8 cellular contexts compared by ENCODE assay signal in genomic region chr17:59440757-59441458, GRCh38.
DNase-seq lines count a peak whose midpoint lies in the region; ATAC-seq, FAIRE-seq and TF ChIP-seq lines count a peak whose summit lies in the region.

No MANE protein-coding gene starts in this region.

- DNase-seq in NCI-H69 (lab: John Stamatoyannopoulos, UW): peak; percentile 91
- peak; percentile 96 for DNase-seq in activated CD4-positive, alpha-beta T cell treated with anti-CD3 and anti-CD28 coated beads, Interleukin-2, amount 10 ng/mL, durations not matched to agents 24 days and 14 days
- peak; percentile 96 for DNase-seq in colonic mucosa
- peak; percentile 88 for DNase-seq in HepG2 (ENCODE audit: low spot score)
- peak; percentile 76 to 80 for DNase-seq in stimulated activated CD4-positive, alpha-beta T cell treated with anti-CD3 and anti-CD28 coated beads, Interleukin-4, amount 100 ng/mL, for 4 hours

- in situ Hi-C loops in HepG2 (cut with HindIII; ENCODE audit: extremely low pct_ligation_motif_present, low pct_unique_long_range_greater_than_20kb): no loop called here

- no peak overlapping the region for H3K27ac ChIP-seq in colonic mucosa
- H3K27ac ChIP-seq in HepG2 (ENCODE audit: extremely low read length, insufficient read depth, low read length): no peak overlapping the region

- H3K9me3 Mint-ChIP-seq in activated CD4-positive, alpha-beta T cell treated with anti-CD3 and anti-CD28 coated beads, Interleukin-2, amount 10 ng/mL, durations not matched to agents 24 days and 14 days: no peaks in the 10 kb centered on the region

- TF ChIP-seq EP300 in HepG2 (IDR thresholded peaks at IDR 0.05; ENCODE audit: low read depth in 2 of 2, low read length in 2 of 2) (no peak), HepG2 (CRISPR knock-in tag; IDR thresholded peaks at IDR 0.05; ENCODE audit: borderline replicate concordance) (no peak)

- peak overlapping the region; percentile 48 for H3K4me2 ChIP-seq in HepG2 (ENCODE audit: low read depth, low read length)

- peak overlapping the region; percentile 95 for H3K27ac Mint-ChIP-seq in activated CD4-positive, alpha-beta T cell treated with anti-CD3 and anti-CD28 coated beads, Interleukin-2, amount 10 ng/mL, durations not matched to agents 24 days and 14 days

- H3K4me3 Mint-ChIP-seq in activated CD4-positive, alpha-beta T cell treated with anti-CD3 and anti-CD28 coated beads, Interleukin-2, amount 10 ng/mL, durations not matched to agents 24 days and 14 days: peak overlapping the region; percentile 78

- H2AFZ ChIP-seq in HepG2 (ENCODE audit: low read length): peak overlapping the region; percentile 20

- TF ChIP-seq CTCF in GM12872 (IDR thresholded peaks at IDR 0.05; ENCODE audit: insufficient read depth, low read depth, low read length) (peak; percentile 81), colonic mucosa (IDR thresholded peaks at IDR 0.05) (peak; percentile 73), HepG2 (CRISPR knock-in tag; IDR thresholded peaks at IDR 0.05) (peak; percentile 97)

- no peaks in the 10 kb centered on the region for H3K27me3 ChIP-seq in colonic mucosa
- no peaks in the 10 kb centered on the region; a peak in 1 of 5 replicates for H3K27me3 ChIP-seq in HepG2 (ENCODE audit: control insufficient read depth in 1 of 2, insufficient read depth in 2 of 2, low read length in 2 of 2)

- no peak overlapping the region for H3K4me3 ChIP-seq in colonic mucosa
- peak overlapping the region in 1 of 3 experiments; percentile 5; a peak in 1 of 6 replicates for H3K4me3 ChIP-seq in HepG2 (replicated peaks in 1 of 3; ENCODE audit: insufficient read depth in 1 of 3, low read depth in 2 of 3, low read length in 3 of 3)

- POLR2A ChIA-PET in HepG2 (lab: Yijun Ruan, JAX): interaction anchor here (1.4 to 2.3 kb wide), 2 partner anchors 111 to 130 kb away, joined by 4 to 5 read pairs; no protein-coding TSS in a partner anchor

- intact Hi-C loops in activated CD4-positive, alpha-beta T cell treated with anti-CD3 and anti-CD28 coated beads, Interleukin-2, amount 10 ng/mL, durations not matched to agents 24 days and 14 days (cut with micrococcal nuclease): loop anchor here (1.0 to 5.0 kb wide), 8 partner anchors 14 to 286 kb away; partner anchors contain the start of genes CLTC, GDPD1, PRR11 and SKA2
- intact Hi-C loops in colonic mucosa (cut with DNase I) (loop anchor here (5.0 kb wide), 2 partner anchors 114 to 129 kb away; no protein-coding TSS in a partner anchor), HepG2 (cut with micrococcal nuclease; ENCODE audit: unreplicated experiment) (loop anchor here (1.0 kb wide), 4 partner anchors 75 to 130 kb away; no protein-coding TSS in a partner anchor)

- peak; percentile 91 for FAIRE-seq in HepG2 (lab: Jason Lieb, UNC)

- WGBS in HepG2 (ENCODE audit: low lambda C conversion rate): 1% methylated on average over 10 of the region's 10 CpGs

- no peaks in the 10 kb centered on the region for H3K4me1 ChIP-seq in colonic mucosa
- H3K4me1 ChIP-seq in HepG2 (ENCODE audit: insufficient read depth, low read length): peaks cover 42% of the 10 kb centered on the region

- CTCF ChIA-PET in HepG2 (lab: Yijun Ruan, JAX; ENCODE audit: low intra/inter-chr PET ratio, low total read pairs): interaction anchor here (0.7 to 5.9 kb wide), 5 partner anchors 74 to 129 kb away, joined by 3 to 94 read pairs (median 25); partner anchors contain the start of gene YPEL2

- ATAC-seq in HG03442 (IDR thresholded peaks at IDR 0.05; ENCODE audit: unreplicated experiment) (peak; percentile 59), HepG2 (peak; percentile 98), HG02970 (IDR thresholded peaks at IDR 0.05; ENCODE audit: low FRiP score, unreplicated experiment) (no peak)

- H3K9me3 ChIP-seq in colonic mucosa (no peaks in the 10 kb centered on the region), HepG2 (ENCODE audit: low read length) (no peaks in the 10 kb centered on the region)

- H3K9ac ChIP-seq in colonic mucosa (ENCODE audit: low read depth in 2 of 2, low read length in 2 of 2) (no peak overlapping the region), HepG2 (ENCODE audit: insufficient read depth, low read depth, low read length) (no peak overlapping the region; the same call in 1 of the 2 replicates)

- no peaks in the 10 kb centered on the region for H3K36me3 Mint-ChIP-seq in activated CD4-positive, alpha-beta T cell treated with anti-CD3 and anti-CD28 coated beads, Interleukin-2, amount 10 ng/mL, durations not matched to agents 24 days and 14 days (ENCODE audit: low read depth)

- H3K4me1 Mint-ChIP-seq in activated CD4-positive, alpha-beta T cell treated with anti-CD3 and anti-CD28 coated beads, Interleukin-2, amount 10 ng/mL, durations not matched to agents 24 days and 14 days: peaks cover 49% of the 10 kb centered on the region

- no peaks in the 10 kb centered on the region for H3K79me2 ChIP-seq in HepG2 (ENCODE audit: insufficient read depth, low read length)

- BruUV-seq in HepG2 (replicated peaks; lab: Mats Ljungman, UMichigan): no TSS peak

- H3K27me3 Mint-ChIP-seq in activated CD4-positive, alpha-beta T cell treated with anti-CD3 and anti-CD28 coated beads, Interleukin-2, amount 10 ng/mL, durations not matched to agents 24 days and 14 days: no peaks in the 10 kb centered on the region

- no peaks in the 10 kb centered on the region for H4K20me1 ChIP-seq in HepG2 (ENCODE audit: insufficient read depth, low read length)

- H3K36me3 ChIP-seq in colonic mucosa (no peaks in the 10 kb centered on the region), HepG2 (replicated peaks in 1 of 2; ENCODE audit: control insufficient read depth in 1 of 2, insufficient read depth in 2 of 2, low read length in 2 of 2) (no peaks in the 10 kb centered on the region)

- TF ChIP-seq POLR2A in HepG2 (IDR thresholded peaks at IDR 0.05; ENCODE audit: insufficient read depth in 1 of 2, low read depth in 2 of 2, low read length in 2 of 2): no peak

- TF ChIP-seq RAD21 in HepG2 (CRISPR knock-in tag; IDR thresholded peaks at IDR 0.05): peak; percentile 95

TF ChIP-seq in HepG2, 621 proteins besides CTCF, POLR2A, EP300 and RAD21 (continues in another document):
- TF ChIP-seq, protein P1, sequence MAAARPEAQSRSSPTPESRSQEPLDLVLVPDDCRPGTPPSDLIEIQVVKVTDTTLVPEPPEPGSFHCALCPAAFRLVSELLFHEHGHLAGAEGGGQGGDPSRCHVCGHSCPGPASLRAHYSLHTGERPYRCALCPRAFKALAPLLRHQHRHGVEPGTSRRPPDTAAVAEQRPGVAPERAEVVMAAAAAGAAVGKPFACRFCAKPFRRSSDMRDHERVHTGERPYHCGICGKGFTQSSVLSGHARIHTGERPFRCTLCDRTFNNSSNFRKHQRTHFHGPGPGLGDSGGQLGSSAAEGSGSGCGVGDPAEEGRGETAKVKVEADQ (CRISPR knock-in tag; IDR thresholded peaks at IDR 0.05; ENCODE audit: borderline replicate concordance): 0 out of 2 replicates have a peak, but pooled peaks have one; percentile 27
- TF ChIP-seq ZNF552 (CRISPR knock-in tag; IDR thresholded peaks at IDR 0.05; ENCODE audit: borderline replicate concordance): 0 out of 2 replicates have a peak, but pooled peaks have one; percentile 42
- peak; percentile 62; the same call in 1 of the 2 replicates for TF ChIP-seq MIER2 (CRISPR knock-in tag; IDR thresholded peaks at IDR 0.05)
- TF ChIP-seq TBX3 (IDR thresholded peaks at IDR 0.05; ENCODE audit: borderline replicate concordance): no peak
- 0 out of 2 replicates have a peak, but pooled peaks have one; percentile 62 for TF ChIP-seq ZBTB7B (CRISPR knock-in tag; IDR thresholded peaks at IDR 0.05)
- no peak for TF ChIP-seq DBP (CRISPR knock-in tag; IDR thresholded peaks at IDR 0.05; ENCODE audit: not compliant biosample characterization)
- no peak for TF ChIP-seq ZC3H4 (CRISPR knock-in tag; IDR thresholded peaks at IDR 0.05; ENCODE audit: borderline replicate concordance)
- TF ChIP-seq REPIN1 (CRISPR knock-in tag; IDR thresholded peaks at IDR 0.05; ENCODE audit: borderline replicate concordance, low read depth): peak; percentile 80; the same call in 1 of the 2 replicates
- no peak for TF ChIP-seq TAF1 (CRISPR knock-in tag; IDR thresholded peaks at IDR 0.05)
- TF ChIP-seq SSRP1 (CRISPR knock-in tag; IDR thresholded peaks at IDR 0.05): 0 out of 2 replicates have a peak, but pooled peaks have one; percentile 24
- no peak for TF ChIP-seq ZNF607 (CRISPR knock-in tag; IDR thresholded peaks at IDR 0.05; ENCODE audit: borderline replicate concordance)
- TF ChIP-seq ZNF331 (CRISPR knock-in tag; IDR thresholded peaks at IDR 0.05): peak; percentile 54; the same call in 1 of the 2 replicates
- no peak for TF ChIP-seq NFATC3 (CRISPR knock-in tag; IDR thresholded peaks at IDR 0.05)
- TF ChIP-seq ERF (CRISPR knock-in tag; IDR thresholded peaks at IDR 0.05): peak; percentile 71
- TF ChIP-seq, protein P2, sequence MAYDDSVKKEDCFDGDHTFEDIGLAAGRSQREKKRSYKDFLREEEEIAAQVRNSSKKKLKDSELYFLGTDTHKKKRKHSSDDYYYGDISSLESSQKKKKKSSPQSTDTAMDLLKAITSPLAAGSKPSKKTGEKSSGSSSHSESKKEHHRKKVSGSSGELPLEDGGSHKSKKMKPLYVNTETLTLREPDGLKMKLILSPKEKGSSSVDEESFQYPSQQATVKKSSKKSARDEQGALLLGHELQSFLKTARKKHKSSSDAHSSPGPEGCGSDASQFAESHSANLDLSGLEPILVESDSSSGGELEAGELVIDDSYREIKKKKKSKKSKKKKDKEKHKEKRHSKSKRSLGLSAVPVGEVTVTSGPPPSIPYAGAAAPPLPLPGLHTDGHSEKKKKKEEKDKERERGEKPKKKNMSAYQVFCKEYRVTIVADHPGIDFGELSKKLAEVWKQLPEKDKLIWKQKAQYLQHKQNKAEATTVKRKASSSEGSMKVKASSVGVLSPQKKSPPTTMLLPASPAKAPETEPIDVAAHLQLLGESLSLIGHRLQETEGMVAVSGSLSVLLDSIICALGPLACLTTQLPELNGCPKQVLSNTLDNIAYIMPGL (CRISPR knock-in tag; IDR thresholded peaks at IDR 0.05; ENCODE audit: borderline replicate concordance in 1 of 2, low read depth in 1 of 2): peak; percentile 51 to 66; a peak in 2 of 4 replicates
- TF ChIP-seq HMG20A (CRISPR knock-in tag; IDR thresholded peaks at IDR 0.05; ENCODE audit: borderline replicate concordance): no peak
- peak; percentile 75; the same call in 1 of the 2 replicates for TF ChIP-seq ETV5 (CRISPR knock-in tag; IDR thresholded peaks at IDR 0.05; ENCODE audit: borderline replicate concordance)
- no peak for TF ChIP-seq ZEB1 (IDR thresholded peaks at IDR 0.05; ENCODE audit: insufficient replicate concordance, low read depth)
- TF ChIP-seq EEA1 (CRISPR knock-in tag; IDR thresholded peaks at IDR 0.05; ENCODE audit: borderline replicate concordance): no peak
